In genomic region chr7:117312593-117312992, GRCh38 we compare ENCODE assay signal across 19 cellular contexts. TPM values are rescaled to one million over a fixed set of nuclear protein-coding genes. Genes with fewer than 3 reads are reported as not detected.
DNase-seq lines count a peak whose midpoint lies in the region; ATAC-seq and TF ChIP-seq lines count a peak whose summit lies in the region.
"Had no signal": no experiment of that assay in that cellular context is flagged by ENCODE, and none has a peak within 500 bp of the region (broad histone marks: within the 10 kb centered on the region; RNA-seq: fewer than 3 reads in every experiment).

No MANE protein-coding gene starts in this region.

- ATAC-seq in HG03439 (IDR thresholded peaks at IDR 0.05; ENCODE audit: unreplicated experiment) (no peak), HG02973 (IDR thresholded peaks at IDR 0.05; ENCODE audit: unreplicated experiment) (no peak)
- ATAC-seq: left lung had no signal

- H3K27me3 ChIP-seq in neural progenitor cell: peaks cover 11% of the 10 kb centered on the region
- H3K27me3 ChIP-seq: left lung, tibial nerve had no signal

- H3F3A ChIP-seq in neural progenitor cell (ENCODE audit: low read depth): no peaks in the 10 kb centered on the region

- H3K27me3 Mint-ChIP-seq in Calu3 (ENCODE audit: unreplicated experiment) (no peaks in the 10 kb centered on the region), chondrocyte (ENCODE audit: low read depth) (peaks cover 19% of the 10 kb centered on the region), neural progenitor cell (ENCODE audit: insufficient read depth, low read depth) (no peaks in the 10 kb centered on the region)

- H3K36me3 Mint-ChIP-seq in Calu3 (ENCODE audit: insufficient read depth, unreplicated experiment) (no peaks in the 10 kb centered on the region), chondrocyte (ENCODE audit: low read depth) (no peaks in the 10 kb centered on the region), neural progenitor cell (no peaks in the 10 kb centered on the region)
- H3K36me3 Mint-ChIP-seq: CD4-positive, CD25-positive, alpha-beta regulatory T cell; naive B cell had no signal

- H3K27ac Mint-ChIP-seq in Calu3 (ENCODE audit: unreplicated experiment): no peak overlapping the region
- no peak overlapping the region for H3K27ac Mint-ChIP-seq in chondrocyte (ENCODE audit: unreplicated experiment)
- no peak overlapping the region for H3K27ac Mint-ChIP-seq in neural progenitor cell
- H3K27ac Mint-ChIP-seq: CD4-positive, CD25-positive, alpha-beta regulatory T cell; naive B cell had no signal

- H2AFZ ChIP-seq in OCI-LY7 (ENCODE audit: low read length): no peak overlapping the region
- H2AFZ ChIP-seq in neural progenitor cell (replicated peaks): no peak overlapping the region

- H3K9me3 Mint-ChIP-seq in Calu3 (ENCODE audit: low read depth, unreplicated experiment): no peaks in the 10 kb centered on the region
- H3K9me3 Mint-ChIP-seq in chondrocyte (ENCODE audit: low read depth): no peaks in the 10 kb centered on the region
- no peaks in the 10 kb centered on the region for H3K9me3 Mint-ChIP-seq in neural progenitor cell

- BruUV-seq in Calu3 (replicated peaks; lab: Mats Ljungman, UMichigan): no TSS peak
- BruUV-seq in OCI-LY7 (replicated peaks; lab: Mats Ljungman, UMichigan): no TSS peak

- H4K20me1 ChIP-seq in OCI-LY7 (ENCODE audit: insufficient read depth, low read length) (no peaks in the 10 kb centered on the region), neural progenitor cell (ENCODE audit: low read depth) (no peaks in the 10 kb centered on the region)

- H3K4me3 ChIP-seq in OCI-LY7 (ENCODE audit: low read depth, low read length, poor library complexity, severe bottlenecking) (no peak overlapping the region), neural progenitor cell (no peak overlapping the region)
- H3K4me3 ChIP-seq: left lung, SK-N-MC, tibial nerve had no signal

- DNase-seq in Calu3: no peak
- DNase-seq in OCI-LY7 (ENCODE audit: low spot score): no peak
- DNase-seq in chondrocyte (ENCODE audit: low spot score): no peak
- no peak for DNase-seq in neural progenitor cell (ENCODE audit: low spot score)
- DNase-seq in hippocampal formation (lab: John Stamatoyannopoulos, UW): no peak
- no peak for DNase-seq in cerebellum (ENCODE audit: low spot score)
- DNase-seq: caudate nucleus; CD4-positive, CD25-positive, alpha-beta regulatory T cell; hypothalamus; left lung; naive B cell; NCI-H1436; NCI-H526 treated with DMSO at 0.1 percent for 48 hours; stimulated activated CD4-positive, alpha-beta T cell treated with anti-CD3 and anti-CD28 coated beads, Interleukin-1b, Interleukin-23, amount 100 ng/mL, for 48 hours had no signal

- H3K4me1 ChIP-seq in OCI-LY7 (ENCODE audit: insufficient read depth, low read length, poor library complexity, severe bottlenecking) (no peaks in the 10 kb centered on the region), neural progenitor cell (no peaks in the 10 kb centered on the region)
- H3K4me1 ChIP-seq: tibial nerve had no signal

- H3K36me3 ChIP-seq in OCI-LY7 (ENCODE audit: insufficient read depth, low read length) (no peaks in the 10 kb centered on the region), neural progenitor cell (no peaks in the 10 kb centered on the region)
- H3K36me3 ChIP-seq: left lung, tibial nerve had no signal

- TF ChIP-seq CTCF in Calu3 (IDR thresholded peaks at IDR 0.05; ENCODE audit: unreplicated experiment) (peak; percentile 27), OCI-LY7 (conservative IDR thresholded peaks at IDR 0.05; ENCODE audit: low read length) (peak; percentile 51), chondrocyte (IDR thresholded peaks at IDR 0.05) (peak; percentile 80), neural progenitor cell (IDR thresholded peaks at IDR 0.05) (peak; percentile 4)

- no peaks in the 10 kb centered on the region for H3K79me2 ChIP-seq in OCI-LY7 (ENCODE audit: insufficient read depth, low read depth, low read length)
- no peaks in the 10 kb centered on the region for H3K79me2 ChIP-seq in neural progenitor cell (ENCODE audit: low read depth)

- H3K27ac ChIP-seq in OCI-LY7 (ENCODE audit: low read depth, low read length, poor library complexity, severe bottlenecking) (no peak overlapping the region), neural progenitor cell (no peak overlapping the region)
- H3K27ac ChIP-seq: left lung, tibial nerve had no signal

- intact Hi-C loops in Calu3 (cut with micrococcal nuclease; ENCODE audit: unreplicated experiment): loop anchor here (1.0 to 10.0 kb wide), 2 partner anchors 73 to 402 kb away; no protein-coding TSS in a partner anchor
- intact Hi-C loops in OCI-LY7 (cut with micrococcal nuclease; ENCODE audit: unreplicated experiment): no loop called here

- H3K4me3 Mint-ChIP-seq in Calu3 (ENCODE audit: low read depth, unreplicated experiment) (no peak overlapping the region), chondrocyte (ENCODE audit: unreplicated experiment) (no peak overlapping the region), neural progenitor cell (no peak overlapping the region)
- H3K4me3 Mint-ChIP-seq: CD4-positive, CD25-positive, alpha-beta regulatory T cell; naive B cell had no signal

- CTCF ChIA-PET in Calu3 (lab: Charles Lee): interaction anchor here (1.4 kb wide), 1 partner anchor 63 kb away, joined by 4 read pairs; no protein-coding TSS in a partner anchor
- CTCF ChIA-PET in OCI-LY7 (lab: Charles Lee; ENCODE audit: unreplicated experiment): no interaction called here

- no peaks in the 10 kb centered on the region for H3K9me3 ChIP-seq in OCI-LY7 (ENCODE audit: low read length)
- H3K9me3 ChIP-seq in neural progenitor cell (ENCODE audit: low read depth): no peaks in the 10 kb centered on the region
- H3K9me3 ChIP-seq: left lung, tibial nerve had no signal

- no peak overlapping the region for H3K4me2 ChIP-seq in OCI-LY7 (ENCODE audit: low read length)
- no peak overlapping the region for H3K4me2 ChIP-seq in neural progenitor cell

- POLR2A ChIA-PET in OCI-LY7 (lab: Charles Lee): no interaction called here

- no peaks in the 10 kb centered on the region for H3K9me2 ChIP-seq in OCI-LY7 (ENCODE audit: insufficient read depth, low read length)

- no peak overlapping the region for H3K9ac ChIP-seq in neural progenitor cell

- H3K4me1 Mint-ChIP-seq in Calu3 (ENCODE audit: low read depth, unreplicated experiment) (no peaks in the 10 kb centered on the region), chondrocyte (ENCODE audit: low read depth) (no peaks in the 10 kb centered on the region), neural progenitor cell (no peaks in the 10 kb centered on the region)
- H3K4me1 Mint-ChIP-seq: CD4-positive, CD25-positive, alpha-beta regulatory T cell; naive B cell had no signal

RNA-seq across cellular contexts. Expression of gene WNT2, which starts 10.3 kb away (rescaled TPM):
- not detected in 2 replicates for total RNA-seq in Calu3 (2022)
- not detected in 2 replicates for total RNA-seq in OCI-LY7 (2014; rRNA removed; shearing (Covaris generic))
- total RNA-seq in OCI-LY7 (2022): not detected in 2 replicates
- 0.62 to 1.6 TPM (median 0.90 TPM) in 3 replicates for total RNA-seq in chondrocyte
- not detected in 2 replicates for total RNA-seq in neural progenitor cell (ENCODE audit: low replicate concordance)
- total RNA-seq in cerebellum: 0.18 TPM
- total RNA-seq: CD4-positive, CD25-positive, alpha-beta regulatory T cell; endothelial cell of umbilical vein had no signal

Comparison
In these comparisons a context has a peak if more than half of its experiments do, and no peak if none do; other contexts are left out.
1. CTCF ChIP-seq: peak in every context shown above with its lines; median percentile 80 in chondrocyte; 51 in OCI-LY7; 27 in Calu3; 4 in neural progenitor cell.